1 cellular context compared by ENCODE assay signal in the genomic region with DNA sequence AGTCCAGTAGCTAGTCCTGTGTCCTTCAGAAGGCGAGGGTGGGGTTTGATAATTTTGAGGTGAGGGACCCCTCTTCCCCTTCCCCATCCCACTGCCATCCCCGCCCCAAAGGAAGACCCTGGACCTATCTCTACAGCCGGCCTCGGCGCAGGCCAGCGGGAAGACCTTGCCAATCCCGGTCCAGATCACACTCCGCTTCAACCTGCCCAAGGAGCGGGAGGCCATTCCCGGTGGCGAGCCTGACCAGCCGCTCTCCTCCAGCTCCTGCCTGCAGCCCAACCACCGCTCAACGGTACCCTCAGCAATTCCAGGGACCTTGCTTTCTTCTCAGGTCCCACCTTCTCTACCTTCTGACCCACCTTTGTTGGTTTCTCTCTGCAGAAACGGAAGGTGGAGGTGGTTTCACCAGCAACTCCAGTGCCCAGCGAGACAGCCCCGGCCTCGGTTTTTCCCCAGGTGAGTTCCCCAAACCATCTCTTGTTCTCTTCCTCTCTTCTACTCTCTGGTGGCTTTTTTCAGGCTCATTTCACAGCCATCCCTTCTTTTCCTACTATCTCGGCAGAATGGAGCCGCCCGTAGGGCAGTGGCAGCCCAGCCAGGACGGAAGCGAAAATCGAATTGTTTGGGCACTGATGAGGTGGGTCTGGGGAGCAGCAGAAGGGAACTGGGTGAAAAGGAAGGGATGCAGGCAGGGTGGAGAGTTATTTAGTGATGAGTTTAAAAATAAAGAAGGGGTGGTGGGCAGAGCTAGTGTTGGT.
TF ChIP-seq lines count a peak whose summit lies in the region.

No MANE protein-coding gene starts in this region.

TF ChIP-seq in K562, 482 proteins besides CTCF, POLR2A, EP300 and RAD21:
- TF ChIP-seq POLR2G (IDR thresholded peaks at IDR 0.05; ENCODE audit: low read depth, low read length), result peak; percentile 64
- peak; percentile 55 for TF ChIP-seq RBFOX2 (IDR thresholded peaks at IDR 0.05; ENCODE audit: low read depth, low read length)
- TF ChIP-seq, protein P1, sequence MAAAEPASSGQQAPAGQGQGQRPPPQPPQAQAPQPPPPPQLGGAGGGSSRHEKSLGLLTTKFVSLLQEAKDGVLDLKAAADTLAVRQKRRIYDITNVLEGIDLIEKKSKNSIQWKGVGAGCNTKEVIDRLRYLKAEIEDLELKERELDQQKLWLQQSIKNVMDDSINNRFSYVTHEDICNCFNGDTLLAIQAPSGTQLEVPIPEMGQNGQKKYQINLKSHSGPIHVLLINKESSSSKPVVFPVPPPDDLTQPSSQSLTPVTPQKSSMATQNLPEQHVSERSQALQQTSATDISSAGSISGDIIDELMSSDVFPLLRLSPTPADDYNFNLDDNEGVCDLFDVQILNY (CRISPR knock-in tag; IDR thresholded peaks at IDR 0.05), result no peak
